Comparison of ENCODE assay signal across 1 cellular context in the genomic region with DNA sequence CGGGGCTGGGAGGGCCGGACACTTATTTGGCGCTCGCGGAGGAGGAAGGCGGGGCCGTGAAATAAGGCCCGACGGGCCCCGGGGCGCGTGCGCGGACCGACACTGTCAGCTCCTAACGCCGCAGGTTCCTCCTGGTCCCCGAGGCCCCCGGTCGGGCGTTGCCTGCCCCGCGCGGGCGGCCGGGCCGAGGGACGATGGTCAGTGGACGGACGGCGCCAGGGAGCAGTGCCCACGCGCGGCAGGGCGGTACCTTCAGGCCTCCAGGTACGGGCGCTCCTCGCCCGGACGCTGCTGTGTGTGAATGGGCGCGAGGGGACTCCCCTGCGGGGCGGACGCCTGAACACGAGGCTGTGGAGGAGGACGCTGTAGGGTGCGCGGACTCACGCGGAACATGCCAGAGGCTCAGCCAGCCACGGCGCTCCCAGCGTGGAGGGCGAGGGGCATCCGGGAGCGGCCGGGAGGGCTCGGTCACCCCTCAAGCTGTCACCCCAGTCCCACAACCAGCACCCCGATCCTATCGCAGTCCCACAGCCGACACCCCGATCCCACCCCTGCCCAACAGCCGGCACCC.
TF ChIP-seq lines count a peak whose summit lies in the region.

No MANE protein-coding gene starts in this region.

TF ChIP-seq in HepG2, 621 proteins besides CTCF, POLR2A, EP300 and RAD21 (continued from another document and continues in another):
- TF ChIP-seq, protein P1, sequence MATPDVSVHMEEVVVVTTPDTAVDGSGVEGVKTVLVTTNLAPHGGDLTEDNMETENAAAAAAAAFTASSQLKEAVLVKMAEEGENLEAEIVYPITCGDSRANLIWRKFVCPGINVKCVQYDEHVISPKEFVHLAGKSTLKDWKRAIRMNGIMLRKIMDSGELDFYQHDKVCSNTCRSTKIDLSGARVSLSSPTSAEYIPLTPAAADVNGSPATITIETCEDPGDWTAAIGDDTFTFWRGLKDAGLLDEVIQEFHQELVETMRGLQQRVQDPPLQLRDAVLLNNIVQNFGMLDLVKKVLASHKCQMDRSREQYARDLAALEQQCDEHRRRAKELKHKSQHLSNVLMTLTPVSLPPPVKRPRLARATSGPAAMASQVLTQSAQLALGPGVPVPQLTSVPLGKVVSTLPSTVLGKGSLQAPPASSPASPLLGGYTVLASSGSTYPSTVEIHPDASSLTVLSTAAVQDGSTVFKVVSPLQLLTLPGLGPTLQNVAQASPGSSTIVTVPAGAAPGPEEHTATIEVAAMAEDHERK (CRISPR knock-in tag; IDR thresholded peaks at IDR 0.05; ENCODE audit: low read depth), result peak; percentile 89
- TF ChIP-seq FOSL2 (CRISPR knock-in tag; IDR thresholded peaks at IDR 0.05) (peak; percentile 60), ZNF235 (CRISPR knock-in tag; IDR thresholded peaks at IDR 0.05; ENCODE audit: borderline replicate concordance) (peak; percentile 95; the same call in 1 of the 2 replicates), JDP2 (CRISPR knock-in tag; IDR thresholded peaks at IDR 0.05; ENCODE audit: borderline replicate concordance) (peak; percentile 73; the same call in 1 of the 2 replicates), ZNF143 (CRISPR knock-in tag; IDR thresholded peaks at IDR 0.05) (peak; percentile 68), ZFY (CRISPR knock-in tag; IDR thresholded peaks at IDR 0.05) (peak; percentile 74), AKNA (CRISPR knock-in tag; IDR thresholded peaks at IDR 0.05; ENCODE audit: borderline replicate concordance) (no peak), CENPBD1 (CRISPR knock-in tag; IDR thresholded peaks at IDR 0.05; ENCODE audit: borderline replicate concordance, low read depth) (no peak; the same call in 1 of the 2 replicates), MED8 (CRISPR knock-in tag; IDR thresholded peaks at IDR 0.05; ENCODE audit: insufficient replicate concordance) (peak; percentile 86), NFIB (CRISPR knock-in tag; IDR thresholded peaks at IDR 0.05; ENCODE audit: borderline replicate concordance) (0 out of 2 replicates have a peak, but pooled peaks have one; percentile 60), MLX (CRISPR knock-in tag; IDR thresholded peaks at IDR 0.05) (0 out of 2 replicates have a peak, but pooled peaks have one; percentile 49), FOXK2 (IDR thresholded peaks at IDR 0.05) (no peak), MYC (CRISPR knock-in tag; IDR thresholded peaks at IDR 0.05; ENCODE audit: borderline replicate concordance) (peak; percentile 97), SRSF4 (IDR thresholded peaks at IDR 0.05; ENCODE audit: low read depth, low read length, poor library complexity, severe bottlenecking) (no peak), RBFOX2 (IDR thresholded peaks at IDR 0.05; ENCODE audit: low read depth, low read length) (peak; percentile 95), SNAPC5 (CRISPR knock-in tag; IDR thresholded peaks at IDR 0.05; ENCODE audit: borderline replicate concordance) (peak; percentile 89; the same call in 1 of the 2 replicates), ZNF644 (CRISPR knock-in tag; IDR thresholded peaks at IDR 0.05; ENCODE audit: low read depth) (no peak), DNMT3B (CRISPR knock-in tag; conservative IDR thresholded peaks at IDR 0.05) (0 out of 2 replicates have a peak, but pooled peaks have one; percentile 49), ZBTB10 (CRISPR knock-in tag; IDR thresholded peaks at IDR 0.05; ENCODE audit: borderline replicate concordance) (peak; percentile 90; the same call in 1 of the 2 replicates), TCF7L2 (IDR thresholded peaks at IDR 0.05; ENCODE audit: low read depth, low read length) (no peak), ZNF44 (CRISPR knock-in tag; IDR thresholded peaks at IDR 0.05) (peak; percentile 82), ZNF337 (CRISPR knock-in tag; IDR thresholded peaks at IDR 0.05; ENCODE audit: borderline replicate concordance, low read depth) (peak; percentile 52; the same call in 1 of the 2 replicates), FOXP4 (CRISPR knock-in tag; IDR thresholded peaks at IDR 0.05) (peak; percentile 40; the same call in 1 of the 2 replicates), RFX1 (IDR thresholded peaks at IDR 0.05) (no peak), MZF1 (CRISPR knock-in tag; IDR thresholded peaks at IDR 0.05; ENCODE audit: borderline replicate concordance) (no peak), SOX5 (CRISPR knock-in tag; IDR thresholded peaks at IDR 0.05; ENCODE audit: borderline replicate concordance) (peak; percentile 45; the same call in 1 of the 2 replicates), CCDC6 (CRISPR knock-in tag; IDR thresholded peaks at IDR 0.05) (peak; percentile 89; the same call in 1 of the 2 replicates), ZBTB7A (CRISPR knock-in tag; IDR thresholded peaks at IDR 0.05) (0 out of 2 replicates have a peak, but pooled peaks have one; percentile 32), ZNF792 (CRISPR knock-in tag; IDR thresholded peaks at IDR 0.05) (peak; percentile 94), PRMT3 (CRISPR knock-in tag; IDR thresholded peaks at IDR 0.05; ENCODE audit: borderline replicate concordance, low read depth) (0 out of 2 replicates have a peak, but pooled peaks have one; percentile 34)
- TF ChIP-seq, protein P2, sequence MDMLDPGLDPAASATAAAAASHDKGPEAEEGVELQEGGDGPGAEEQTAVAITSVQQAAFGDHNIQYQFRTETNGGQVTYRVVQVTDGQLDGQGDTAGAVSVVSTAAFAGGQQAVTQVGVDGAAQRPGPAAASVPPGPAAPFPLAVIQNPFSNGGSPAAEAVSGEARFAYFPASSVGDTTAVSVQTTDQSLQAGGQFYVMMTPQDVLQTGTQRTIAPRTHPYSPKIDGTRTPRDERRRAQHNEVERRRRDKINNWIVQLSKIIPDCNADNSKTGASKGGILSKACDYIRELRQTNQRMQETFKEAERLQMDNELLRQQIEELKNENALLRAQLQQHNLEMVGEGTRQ (IDR thresholded peaks at IDR 0.05; ENCODE audit: low read depth, low read length), result no peak
- TF ChIP-seq, protein P2 (CRISPR knock-in tag; IDR thresholded peaks at IDR 0.05; ENCODE audit: borderline replicate concordance), result no peak
- TF ChIP-seq, protein P3, sequence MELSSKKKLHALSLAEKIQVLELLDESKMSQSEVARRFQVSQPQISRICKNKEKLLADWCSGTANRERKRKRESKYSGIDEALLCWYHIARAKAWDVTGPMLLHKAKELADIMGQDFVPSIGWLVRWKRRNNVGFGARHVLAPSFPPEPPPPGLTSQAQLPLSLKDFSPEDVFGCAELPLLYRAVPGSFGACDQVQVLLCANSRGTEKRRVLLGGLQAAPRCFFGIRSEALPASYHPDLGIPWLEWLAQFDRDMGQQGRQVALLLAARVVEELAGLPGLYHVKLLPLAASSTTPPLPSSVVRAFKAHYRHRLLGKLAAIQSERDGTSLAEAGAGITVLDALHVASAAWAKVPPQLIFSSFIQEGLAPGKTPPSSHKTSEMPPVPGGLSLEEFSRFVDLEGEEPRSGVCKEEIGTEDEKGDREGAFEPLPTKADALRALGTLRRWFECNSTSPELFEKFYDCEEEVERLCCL (CRISPR knock-in tag; IDR thresholded peaks at IDR 0.05; ENCODE audit: borderline replicate concordance), result peak; percentile 43; the same call in 1 of the 2 replicates
- TF ChIP-seq, protein P4, sequence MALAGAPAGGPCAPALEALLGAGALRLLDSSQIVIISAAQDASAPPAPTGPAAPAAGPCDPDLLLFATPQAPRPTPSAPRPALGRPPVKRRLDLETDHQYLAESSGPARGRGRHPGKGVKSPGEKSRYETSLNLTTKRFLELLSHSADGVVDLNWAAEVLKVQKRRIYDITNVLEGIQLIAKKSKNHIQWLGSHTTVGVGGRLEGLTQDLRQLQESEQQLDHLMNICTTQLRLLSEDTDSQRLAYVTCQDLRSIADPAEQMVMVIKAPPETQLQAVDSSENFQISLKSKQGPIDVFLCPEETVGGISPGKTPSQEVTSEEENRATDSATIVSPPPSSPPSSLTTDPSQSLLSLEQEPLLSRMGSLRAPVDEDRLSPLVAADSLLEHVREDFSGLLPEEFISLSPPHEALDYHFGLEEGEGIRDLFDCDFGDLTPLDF (CRISPR knock-in tag; IDR thresholded peaks at IDR 0.05), result peak; percentile 54; the same call in 1 of the 2 replicates
